In genomic region chr2:177242136-177242987, GRCh38 we compare ENCODE assay signal across 7 cellular contexts. TPM values are rescaled to one million over a fixed set of nuclear protein-coding genes. Genes with fewer than 3 reads are reported as not detected.
DNase-seq lines count a peak whose midpoint lies in the region; ATAC-seq and TF ChIP-seq lines count a peak whose summit lies in the region.

No MANE protein-coding gene starts in this region.

- H3K4me1 ChIP-seq in mammary epithelial cell (ENCODE audit: insufficient read depth, low read length) = peaks cover 51% of the 10 kb centered on the region
- H3K4me1 ChIP-seq in thymus (ENCODE audit: control insufficient read depth, insufficient read depth, low read length) = peaks cover 14% of the 10 kb centered on the region

- peak overlapping the region; percentile 87 for H3K4me2 ChIP-seq in mammary epithelial cell (ENCODE audit: insufficient read depth, low read depth, low read length)

- peak overlapping the region; percentile 74 for H3K9ac ChIP-seq in mammary epithelial cell (ENCODE audit: insufficient read depth, low read length)

- CTCF ChIA-PET in mammary epithelial cell (lab: Charles Lee; ENCODE audit: low non-redundant PET) = no interaction called here

- H3K36me3 ChIP-seq in mammary epithelial cell (ENCODE audit: insufficient read depth, low read length) (no peaks in the 10 kb centered on the region), thymus (ENCODE audit: control insufficient read depth, insufficient read depth) (no peaks in the 10 kb centered on the region)

- peaks cover 16% of the 10 kb centered on the region for H4K20me1 ChIP-seq in mammary epithelial cell (ENCODE audit: insufficient read depth, low read length)

- dilution Hi-C loops in mammary epithelial cell (cut with HindIII; ENCODE audit: low sequenced_read_pairs) = no loop called here

- no peak overlapping the region for H2AFZ ChIP-seq in mammary epithelial cell (ENCODE audit: low read depth, low read length)

- no peak for TF ChIP-seq CTCF in mammary epithelial cell (conservative IDR thresholded peaks at IDR 0.05 in 1 of 2, IDR thresholded peaks at IDR 0.05 in 1 of 2; ENCODE audit: extremely low read depth in 1 of 2, insufficient read depth in 1 of 2, low read depth in 1 of 2, low read length in 2 of 2)

- 4% methylated on average over 5 of the region's 5 CpGs for WGBS in mammary epithelial cell (ENCODE audit: low coverage, missing lambda C conversion rate)
- WGBS in thymus = 80% methylated on average over 5 of the region's 5 CpGs

- intact Hi-C loops in mammary epithelial cell (cut with micrococcal nuclease) = loop anchor here (1.0 to 5.0 kb wide), 2 partner anchors 21 to 55 kb away; no protein-coding TSS in a partner anchor

- DNase-seq in GF-D8 (lab: John Stamatoyannopoulos, UW) (peak; percentile 14), NCI-H2196 treated with DMSO at 0.1 percent for 48 hours (lab: John Stamatoyannopoulos, UW; ENCODE audit: unreplicated experiment) (peak; percentile 71), mammary epithelial cell (peak; percentile 78), left lobe of liver (ENCODE audit: low spot score) (no peak)

- H3K27ac ChIP-seq in mammary epithelial cell (ENCODE audit: insufficient read depth, low read depth, low read length) (peak overlapping the region; percentile 92), thymus (ENCODE audit: low read depth) (peak overlapping the region; percentile 78)

- peaks cover 99% of the 10 kb centered on the region for H3K79me2 ChIP-seq in mammary epithelial cell (ENCODE audit: insufficient read depth, low read length)

- BruUV-seq in mammary epithelial cell (replicated peaks; lab: Mats Ljungman, UMichigan) = TSS peak; percentile 22

- H3K9me3 ChIP-seq in mammary epithelial cell (replicated peaks; ENCODE audit: insufficient read depth, low read length) (no peaks in the 10 kb centered on the region), thymus (ENCODE audit: control insufficient read depth) (no peaks in the 10 kb centered on the region)

- H3K27me3 ChIP-seq in mammary epithelial cell (ENCODE audit: insufficient read depth, low read length) (no peaks in the 10 kb centered on the region), thymus (ENCODE audit: control insufficient read depth, insufficient read depth) (no peaks in the 10 kb centered on the region)

- H3K4me3 ChIP-seq in mammary epithelial cell (replicated peaks in 1 of 3; ENCODE audit: insufficient read depth in 1 of 3, low read depth in 2 of 3, low read length in 3 of 3) (peak overlapping the region in 2 of 3 experiments; percentile 20 to 27), thymus (ENCODE audit: low read length) (no peak overlapping the region)

- peak; percentile 30 for ATAC-seq in left lobe of liver
- no peak for ATAC-seq in HG02623 (IDR thresholded peaks at IDR 0.05; ENCODE audit: unreplicated experiment)
- no peak for ATAC-seq in HG03196 (IDR thresholded peaks at IDR 0.05; ENCODE audit: unreplicated experiment)

- in situ Hi-C loops in mammary epithelial cell (cut with MboI; ENCODE audit: low sequenced_read_pairs in 2 of 2) = no loop called here

RNA-seq across cellular contexts. Expression of gene NFE2L2, which starts 22.2 kb away (rescaled TPM):
- 100 to 1,000 TPM in 1 of 2 donors, 10 to 100 TPM in 1; 88.7 to 112 TPM for total RNA-seq in mammary epithelial cell
- polyA plus RNA-seq in mammary epithelial cell = 107 TPM
- polyA minus RNA-seq in mammary epithelial cell = 116 TPM
- 29.2 TPM for total RNA-seq in left lobe of liver
- polyA plus RNA-seq in thymus = 91.7 TPM

RNA-seq across cellular contexts. Expression of gene HNRNPA3, which starts 29.8 kb away (rescaled TPM):
- total RNA-seq in mammary epithelial cell (100 to 1,000 TPM in 1 of 2 donors, 10 to 100 TPM in 1; 18.2 to 196 TPM), left lobe of liver (55.1 TPM)
- polyA plus RNA-seq in mammary epithelial cell (59.9 TPM), thymus (228 TPM)
- 29.6 TPM for polyA minus RNA-seq in mammary epithelial cell
